Comparison of ENCODE assay signal across 1 cellular context in the genomic region with DNA sequence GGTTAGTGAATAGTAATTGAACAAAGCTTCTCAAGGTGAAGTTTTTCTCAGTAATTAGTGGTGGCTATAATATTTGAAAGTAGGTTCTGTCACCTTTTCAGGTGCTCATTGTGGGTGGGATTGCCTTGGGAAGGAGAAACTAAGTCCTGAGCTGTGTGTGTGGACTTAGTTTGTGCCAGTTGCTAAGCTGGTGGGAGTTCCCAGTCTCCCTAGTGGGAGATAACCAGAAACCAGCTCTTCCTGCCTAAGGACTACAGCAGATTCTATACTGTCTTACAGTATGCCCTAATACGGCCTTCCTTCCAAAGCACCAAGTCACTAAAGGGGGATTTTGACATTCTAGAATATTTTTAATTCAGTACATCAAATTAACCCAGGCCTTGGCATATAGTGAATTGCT.
TF ChIP-seq lines count a peak whose summit lies in the region.

No MANE protein-coding gene starts in this region.

TF ChIP-seq in SK-N-SH treated with all-trans-retinoic acid at 6 μM for 48 hours, 23 proteins besides CTCF, POLR2A, EP300 and RAD21:
- TF ChIP-seq TOX (CRISPR knock-in tag; IDR thresholded peaks at IDR 0.05; ENCODE audit: borderline replicate concordance) (no peak), ZFP30 (CRISPR knock-in tag; IDR thresholded peaks at IDR 0.05) (no peak), ZC3H10 (CRISPR knock-in tag; IDR thresholded peaks at IDR 0.05) (no peak), CSDC2 (CRISPR knock-in tag; IDR thresholded peaks at IDR 0.05) (no peak), BACH2 (CRISPR knock-in tag; IDR thresholded peaks at IDR 0.05; ENCODE audit: borderline replicate concordance) (no peak), ESRRG (CRISPR knock-in tag; IDR thresholded peaks at IDR 0.05) (no peak), SNAI2 (CRISPR knock-in tag; IDR thresholded peaks at IDR 0.05) (no peak)
- TF ChIP-seq, protein P1, sequence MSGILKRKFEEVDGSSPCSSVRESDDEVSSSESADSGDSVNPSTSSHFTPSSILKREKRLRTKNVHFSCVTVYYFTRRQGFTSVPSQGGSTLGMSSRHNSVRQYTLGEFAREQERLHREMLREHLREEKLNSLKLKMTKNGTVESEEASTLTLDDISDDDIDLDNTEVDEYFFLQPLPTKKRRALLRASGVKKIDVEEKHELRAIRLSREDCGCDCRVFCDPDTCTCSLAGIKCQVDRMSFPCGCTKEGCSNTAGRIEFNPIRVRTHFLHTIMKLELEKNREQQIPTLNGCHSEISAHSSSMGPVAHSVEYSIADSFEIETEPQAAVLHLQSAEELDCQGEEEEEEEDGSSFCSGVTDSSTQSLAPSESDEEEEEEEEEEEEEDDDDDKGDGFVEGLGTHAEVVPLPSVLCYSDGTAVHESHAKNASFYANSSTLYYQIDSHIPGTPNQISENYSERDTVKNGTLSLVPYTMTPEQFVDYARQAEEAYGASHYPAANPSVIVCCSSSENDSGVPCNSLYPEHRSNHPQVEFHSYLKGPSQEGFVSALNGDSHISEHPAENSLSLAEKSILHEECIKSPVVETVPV (CRISPR knock-in tag; IDR thresholded peaks at IDR 0.05), result no peak
- TF ChIP-seq, protein P2, sequence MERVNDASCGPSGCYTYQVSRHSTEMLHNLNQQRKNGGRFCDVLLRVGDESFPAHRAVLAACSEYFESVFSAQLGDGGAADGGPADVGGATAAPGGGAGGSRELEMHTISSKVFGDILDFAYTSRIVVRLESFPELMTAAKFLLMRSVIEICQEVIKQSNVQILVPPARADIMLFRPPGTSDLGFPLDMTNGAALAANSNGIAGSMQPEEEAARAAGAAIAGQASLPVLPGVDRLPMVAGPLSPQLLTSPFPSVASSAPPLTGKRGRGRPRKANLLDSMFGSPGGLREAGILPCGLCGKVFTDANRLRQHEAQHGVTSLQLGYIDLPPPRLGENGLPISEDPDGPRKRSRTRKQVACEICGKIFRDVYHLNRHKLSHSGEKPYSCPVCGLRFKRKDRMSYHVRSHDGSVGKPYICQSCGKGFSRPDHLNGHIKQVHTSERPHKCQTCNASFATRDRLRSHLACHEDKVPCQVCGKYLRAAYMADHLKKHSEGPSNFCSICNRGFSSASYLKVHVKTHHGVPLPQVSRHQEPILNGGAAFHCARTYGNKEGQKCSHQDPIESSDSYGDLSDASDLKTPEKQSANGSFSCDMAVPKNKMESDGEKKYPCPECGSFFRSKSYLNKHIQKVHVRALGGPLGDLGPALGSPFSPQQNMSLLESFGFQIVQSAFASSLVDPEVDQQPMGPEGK (CRISPR knock-in tag; IDR thresholded peaks at IDR 0.05; ENCODE audit: borderline replicate concordance), result no peak
